In the genomic region with DNA sequence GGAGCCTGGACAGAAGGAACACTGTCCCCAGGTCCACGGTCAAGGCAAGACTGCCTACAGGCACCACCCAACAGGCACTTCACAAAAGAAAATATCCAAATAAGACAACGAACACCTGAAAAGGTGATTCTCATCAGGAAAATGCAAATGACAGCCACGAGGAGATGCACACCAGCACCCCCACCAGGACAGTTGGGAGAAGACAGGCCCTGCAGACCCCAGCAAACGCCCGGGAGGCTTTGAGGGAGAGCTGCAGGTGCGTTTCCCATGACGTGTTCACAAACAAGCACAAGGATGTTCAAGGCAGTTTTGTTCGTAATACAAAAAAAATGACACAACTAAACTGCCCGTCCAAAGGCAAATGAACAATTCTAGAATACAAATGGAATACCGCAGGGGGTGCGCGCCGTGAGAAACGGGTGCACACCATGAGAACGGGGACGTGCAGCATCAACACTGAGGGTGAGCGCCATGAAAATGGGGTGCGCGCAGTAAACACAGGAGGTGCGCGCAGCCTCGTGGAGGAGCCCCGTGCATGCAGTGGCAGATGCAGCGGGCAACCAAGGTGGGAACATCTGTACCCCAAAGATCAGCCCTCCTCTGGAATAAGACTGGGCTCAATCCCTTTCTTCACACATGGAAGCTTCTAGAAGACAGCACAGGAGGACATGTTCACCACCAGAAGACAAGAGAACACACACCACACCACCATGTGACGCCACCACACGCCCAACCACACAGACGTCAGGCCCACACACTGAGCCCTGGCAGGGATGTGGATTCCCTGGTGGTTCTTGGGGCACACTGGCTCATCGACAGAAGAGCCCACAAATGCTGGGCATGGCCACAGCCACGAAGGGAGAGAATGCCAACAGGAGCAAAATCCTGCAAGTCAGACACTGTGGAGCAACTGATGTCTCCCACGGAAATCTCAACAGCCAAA, we compare ENCODE assay signal across 8 cellular contexts.
DNase-seq lines count a peak whose midpoint lies in the region; ATAC-seq, FAIRE-seq and TF ChIP-seq lines count a peak whose summit lies in the region.

No MANE protein-coding gene starts in this region.

- H3K27me3 ChIP-seq in CD4-positive, CD25-positive, alpha-beta regulatory T cell (ENCODE audit: control insufficient read depth, insufficient read depth, low read length): no peaks in the 10 kb centered on the region
- H3K27me3 ChIP-seq in GM12878 (replicated peaks in 1 of 2; ENCODE audit: control insufficient read depth in 2 of 2, insufficient read depth in 2 of 2, low read length in 1 of 2): no peaks in the 10 kb centered on the region

- 81% methylated on average over 30 of the region's 30 CpGs for WGBS in GM12878 (ENCODE audit: insufficient coverage, insufficient replicate concordance, low lambda C conversion rate, missing lambda C conversion rate)
- WGBS in lower leg skin, 2 donors: 85 to 86% methylated on average over 30 of the region's 30 CpGs

- FAIRE-seq in GM12878 (lab: Jason Lieb, UNC): no peak

- peak; percentile 29 to 43 for ATAC-seq in CD4-positive, CD25-positive, alpha-beta regulatory T cell (ENCODE audit: low read depth in 2 of 2)
- 0 out of 3 replicates have a peak, but pooled peaks have one; percentile 29 for ATAC-seq in GM12878
- ATAC-seq in mucosa of descending colon: peak; percentile 26
- no peak for ATAC-seq in HG03342 (IDR thresholded peaks at IDR 0.05; ENCODE audit: unreplicated experiment)

- peaks cover 9% of the 10 kb centered on the region for H4K20me1 ChIP-seq in GM12878 (ENCODE audit: control insufficient read depth, insufficient read depth)

- H3K36me3 ChIP-seq in CD4-positive, CD25-positive, alpha-beta regulatory T cell (ENCODE audit: control insufficient read depth, insufficient read depth, low read length): peaks cover 46% of the 10 kb centered on the region
- H3K36me3 ChIP-seq in GM12878 (ENCODE audit: control insufficient read depth in 2 of 2, insufficient read depth in 2 of 2, low read length in 1 of 2): peaks cover 26 to 37% of the 10 kb centered on the region in 2 experiments; a peak in 3 of 4 replicates
- H3K36me3 ChIP-seq in mucosa of descending colon (ENCODE audit: low read depth): no peaks in the 10 kb centered on the region

- BruUV-seq in GM12878 (replicated peaks; lab: Mats Ljungman, UMichigan): no TSS peak

- SMC1A ChIA-PET in GM12878 (lab: Charles Lee; ENCODE audit: uncharacterized antibody, unreplicated experiment): no interaction called here

- TF ChIP-seq EP300 in GM12878 (IDR thresholded peaks at IDR 0.05; ENCODE audit: borderline replicate concordance in 1 of 2, control insufficient read depth in 1 of 2, low read depth in 2 of 2, low read length in 2 of 2): no peak

- no peak overlapping the region for H2AFZ ChIP-seq in GM12878 (ENCODE audit: control insufficient read depth, low read depth, low read length)

- H3K27ac Mint-ChIP-seq in CD4-positive, CD25-positive, alpha-beta regulatory T cell: peak overlapping the region in 1 of 3 donors; percentile 81

- no peak overlapping the region for H3K9ac ChIP-seq in GM12878 (ENCODE audit: control insufficient read depth, insufficient read depth, low read length)

- in situ Hi-C loops in GM12878 (cut with MboI): no loop called here

- peaks cover 0 to 67% (median 42%) of the 10 kb centered on the region in 4 donors for H3K4me1 Mint-ChIP-seq in CD4-positive, CD25-positive, alpha-beta regulatory T cell

- TF ChIP-seq CTCF in GM12878 (IDR thresholded peaks at IDR 0.05 in 2 of 3, conservative IDR thresholded peaks at IDR 0.05 in 1 of 3; ENCODE audit: control insufficient read depth in 2 of 3, extremely low read depth in 1 of 3, insufficient read depth in 1 of 3, low read depth in 3 of 3, low read length in 3 of 3): peak in 2 of 3 experiments; percentile 3 to 42; a peak in 1 of 6 replicates
- TF ChIP-seq CTCF in mucosa of descending colon (IDR thresholded peaks at IDR 0.05): peak; percentile 32
- TF ChIP-seq CTCF in lower leg skin (IDR thresholded peaks at IDR 0.05): no peak

- peak in 1 of 3 donors; percentile 29 for DNase-seq in CD4-positive, CD25-positive, alpha-beta regulatory T cell
- DNase-seq in NAMALWA (ENCODE audit: low spot score) (peak; percentile 74), GM12878 (ENCODE audit: low read depth, low spot score) (no peak), mucosa of descending colon (peak in 1 of 3 donors; percentile 48), NCI-H510A treated with DMSO at 0.1 percent for 48 hours (lab: John Stamatoyannopoulos, UW) (no peak), T-helper 9 cell (no peak), lower leg skin (ENCODE audit: low spot score in 2 of 2) (no peak)

- TF ChIP-seq POLR2A in GM12878 (IDR thresholded peaks at IDR 0.05; ENCODE audit: low read depth, low read length) (no peak), lower leg skin (IDR thresholded peaks at IDR 0.05) (no peak)

- no peaks in the 10 kb centered on the region for H3K9me3 Mint-ChIP-seq in CD4-positive, CD25-positive, alpha-beta regulatory T cell

- no peak overlapping the region for H3K4me3 ChIP-seq in CD4-positive, CD25-positive, alpha-beta regulatory T cell (ENCODE audit: low read depth, low read length)
- H3K4me3 ChIP-seq in GM12878 (no peak overlapping the region), mucosa of descending colon (no peak overlapping the region), lower leg skin (ENCODE audit: low read depth, poor library complexity, severe bottlenecking) (no peak overlapping the region)

- TF ChIP-seq RAD21 in GM12878 (IDR thresholded peaks at IDR 0.05; ENCODE audit: insufficient read depth, low read depth, low read length): no peak

- CTCF ChIA-PET in GM12878 (lab: Yijun Ruan, JAX): no interaction called here

- H3K4me3 Mint-ChIP-seq in CD4-positive, CD25-positive, alpha-beta regulatory T cell: peak overlapping the region in 2 of 4 donors; percentile 47 to 64

- no peaks in the 10 kb centered on the region for H3K9me3 ChIP-seq in CD4-positive, CD25-positive, alpha-beta regulatory T cell (ENCODE audit: control insufficient read depth in 2 of 2, low read length in 2 of 2)
- H3K9me3 ChIP-seq in GM12878 (replicated peaks; ENCODE audit: control insufficient read depth, insufficient read depth, low read length) (no peaks in the 10 kb centered on the region), mucosa of descending colon (no peaks in the 10 kb centered on the region)

- intact Hi-C loops in GM12878 (cut with micrococcal nuclease; ENCODE audit: unreplicated experiment) (no loop called here), mucosa of descending colon (cut with DNase I, micrococcal nuclease) (no loop called here), lower leg skin (cut with DNase I; ENCODE audit: low total_unique reads) (no loop called here)

- H3K27ac ChIP-seq in CD4-positive, CD25-positive, alpha-beta regulatory T cell (ENCODE audit: insufficient read depth, low read length, poor library complexity, severe bottlenecking): no peak overlapping the region
- H3K27ac ChIP-seq in GM12878 (ENCODE audit: control insufficient read depth, insufficient read depth): no peak overlapping the region

- no peaks in the 10 kb centered on the region for H3K27me3 Mint-ChIP-seq in CD4-positive, CD25-positive, alpha-beta regulatory T cell

- RAD21 ChIA-PET in GM12878 (lab: Charles Lee; ENCODE audit: unreplicated experiment): no interaction called here

- H3K36me3 Mint-ChIP-seq in CD4-positive, CD25-positive, alpha-beta regulatory T cell: peaks cover 12% of the 10 kb centered on the region

- H3K79me2 ChIP-seq in GM12878 (ENCODE audit: control insufficient read depth, insufficient read depth, low read length): peaks cover 50% of the 10 kb centered on the region

- POLR2A ChIA-PET in GM12878 (lab: Charles Lee): interaction anchor here (0.9 kb wide), 1 partner anchor 180 kb away, joined by 3 read pairs; no protein-coding TSS in a partner anchor

- no peak overlapping the region for H3K4me2 ChIP-seq in GM12878 (ENCODE audit: control insufficient read depth, insufficient read depth)

- peaks cover 42% of the 10 kb centered on the region for H3K4me1 ChIP-seq in CD4-positive, CD25-positive, alpha-beta regulatory T cell (ENCODE audit: control insufficient read depth, insufficient read depth, low read length, poor library complexity, severe bottlenecking)
- H3K4me1 ChIP-seq in GM12878 (ENCODE audit: control insufficient read depth, insufficient read depth, low read length) (no peaks in the 10 kb centered on the region), mucosa of descending colon (ENCODE audit: low read depth) (no peaks in the 10 kb centered on the region)

TF ChIP-seq in GM12878, 131 proteins besides CTCF, POLR2A, EP300 and RAD21:
- TF ChIP-seq, protein P1, sequence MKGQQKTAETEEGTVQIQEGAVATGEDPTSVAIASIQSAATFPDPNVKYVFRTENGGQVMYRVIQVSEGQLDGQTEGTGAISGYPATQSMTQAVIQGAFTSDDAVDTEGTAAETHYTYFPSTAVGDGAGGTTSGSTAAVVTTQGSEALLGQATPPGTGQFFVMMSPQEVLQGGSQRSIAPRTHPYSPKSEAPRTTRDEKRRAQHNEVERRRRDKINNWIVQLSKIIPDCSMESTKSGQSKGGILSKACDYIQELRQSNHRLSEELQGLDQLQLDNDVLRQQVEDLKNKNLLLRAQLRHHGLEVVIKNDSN (IDR thresholded peaks at IDR 0.05; ENCODE audit: borderline replicate concordance, extremely low read length, insufficient read depth, low read depth, low read length): peak; percentile 10
- TF ChIP-seq, protein P2, sequence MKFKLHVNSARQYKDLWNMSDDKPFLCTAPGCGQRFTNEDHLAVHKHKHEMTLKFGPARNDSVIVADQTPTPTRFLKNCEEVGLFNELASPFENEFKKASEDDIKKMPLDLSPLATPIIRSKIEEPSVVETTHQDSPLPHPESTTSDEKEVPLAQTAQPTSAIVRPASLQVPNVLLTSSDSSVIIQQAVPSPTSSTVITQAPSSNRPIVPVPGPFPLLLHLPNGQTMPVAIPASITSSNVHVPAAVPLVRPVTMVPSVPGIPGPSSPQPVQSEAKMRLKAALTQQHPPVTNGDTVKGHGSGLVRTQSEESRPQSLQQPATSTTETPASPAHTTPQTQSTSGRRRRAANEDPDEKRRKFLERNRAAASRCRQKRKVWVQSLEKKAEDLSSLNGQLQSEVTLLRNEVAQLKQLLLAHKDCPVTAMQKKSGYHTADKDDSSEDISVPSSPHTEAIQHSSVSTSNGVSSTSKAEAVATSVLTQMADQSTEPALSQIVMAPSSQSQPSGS (IDR thresholded peaks at IDR 0.05; ENCODE audit: low read length): no peak

Comparison
In these comparisons a context has a peak if more than half of its experiments do, and no peak if none do; other contexts are left out.
1. CTCF ChIP-seq: peak in GM12878 (2 of 3) and mucosa of descending colon (single experiment); none in lower leg skin (0 of 3).